In genomic region chr20:37941332-37941731, GRCh38 we compare ENCODE assay signal across 17 cellular contexts. TPM values are rescaled to one million over a fixed set of nuclear protein-coding genes. Genes with fewer than 3 reads are reported as not detected.
A peak's percentile ranks its signal among the peaks of the same experiment; 100 is the strongest.
DNase-seq lines count a peak whose midpoint lies in the region; ATAC-seq and TF ChIP-seq lines count a peak whose summit lies in the region.
"Had no signal": no experiment of that assay in that cellular context is flagged by ENCODE, and none has a peak within 500 bp of the region (broad histone marks: within the 10 kb centered on the region; RNA-seq: fewer than 3 reads in every experiment).

No MANE protein-coding gene starts in this region.

- H3K4me3 ChIP-seq in IMR-90 (ENCODE audit: insufficient read depth, low read depth, low read length): no peak overlapping the region
- H3K4me3 ChIP-seq in choroid plexus epithelial cell (ENCODE audit: low read depth, low read length): no peak overlapping the region
- H3K4me3 ChIP-seq in osteoblast (ENCODE audit: insufficient read depth, low read length): no peak overlapping the region
- no peak overlapping the region for H3K4me3 ChIP-seq in esophagus muscularis mucosa

- H3K9me1 ChIP-seq in IMR-90 (ENCODE audit: insufficient read depth, low read length): no peaks in the 10 kb centered on the region

- no peak overlapping the region for H2BK15ac ChIP-seq in IMR-90 (ENCODE audit: low read depth, low read length)

- H3K18ac ChIP-seq in IMR-90 (ENCODE audit: low read depth, low read length): no peak overlapping the region

- DNase-seq in DMS 273 (lab: John Stamatoyannopoulos, UW; ENCODE audit: unreplicated experiment): peak; percentile 38
- DNase-seq in DMS 273 treated with DMSO at 0.1 percent for 48 hours (lab: John Stamatoyannopoulos, UW): no peak
- no peak for DNase-seq in IMR-90
- DNase-seq in choroid plexus epithelial cell (ENCODE audit: low read depth): no peak
- peak; percentile 59 for DNase-seq in osteoblast (ENCODE audit: insufficient read length, low spot score, missing footprints)
- no peak for DNase-seq in esophagus muscularis mucosa (ENCODE audit: extremely low spot score)
- DNase-seq: activated CD4-positive, alpha-beta T cell treated with anti-CD3 and anti-CD28 coated beads for 4 hours; activated effector memory CD4-positive, alpha-beta T cell treated with anti-CD3 and anti-CD28 coated beads, Interleukin-2, amount 50 U/mL, for 16 hours; caudate nucleus; DND-41; kidney; natural killer cell; NCI-H1436 treated with DMSO at 0.1 percent for 48 hours; NK-92 treated with Interleukin-12 subunit alpha and Interleukin-12 subunit beta, amount 100 ng/mL, for 24 hours had no signal

- in situ Hi-C loops in IMR-90 (cut with MboI; ENCODE audit: low sequenced_read_pairs): no loop called here

- no peak overlapping the region for H3K56ac ChIP-seq in IMR-90 (ENCODE audit: extremely low read depth, insufficient read depth, low read length)

- ATAC-seq in IMR-90 (ENCODE audit: low read depth) (no peak), GM21526 (IDR thresholded peaks at IDR 0.05; ENCODE audit: low FRiP score, unreplicated experiment) (no peak), GM21515 (IDR thresholded peaks at IDR 0.05; ENCODE audit: unreplicated experiment) (no peak)
- ATAC-seq: natural killer cell had no signal

- H2AFZ ChIP-seq in IMR-90 (replicated peaks; ENCODE audit: low read length, poor library complexity): no peak overlapping the region
- no peak overlapping the region for H2AFZ ChIP-seq in osteoblast (ENCODE audit: low read length)

- H3K9me3 ChIP-seq in IMR-90 (ENCODE audit: control insufficient read depth, insufficient read depth, low read length) (no peaks in the 10 kb centered on the region), osteoblast (ENCODE audit: low read depth, low read length) (no peaks in the 10 kb centered on the region), esophagus muscularis mucosa (no peaks in the 10 kb centered on the region)

- POLR2A ChIA-PET in IMR-90 (lab: Charles Lee; ENCODE audit: unreplicated experiment): no interaction called here

- no peak overlapping the region for H3K9ac ChIP-seq in IMR-90 (ENCODE audit: low read depth, low read length)

- H3K36me3 ChIP-seq in IMR-90 (ENCODE audit: control insufficient read depth, insufficient read depth, low read length) (no peaks in the 10 kb centered on the region), osteoblast (ENCODE audit: insufficient read depth, low read length) (no peaks in the 10 kb centered on the region), esophagus muscularis mucosa (no peaks in the 10 kb centered on the region)

- H2BK20ac ChIP-seq in IMR-90 (ENCODE audit: low read depth, low read length): no peak overlapping the region

- H3K23ac ChIP-seq in IMR-90 (ENCODE audit: low read depth, low read length): no peak overlapping the region

- H3K14ac ChIP-seq in IMR-90 (replicated peaks; ENCODE audit: low read depth, low read length): no peak overlapping the region

- H4K20me1 ChIP-seq in IMR-90 (ENCODE audit: insufficient read depth, low read length): no peaks in the 10 kb centered on the region
- no peaks in the 10 kb centered on the region for H4K20me1 ChIP-seq in osteoblast (ENCODE audit: insufficient read depth, low read length)

- no peak overlapping the region for H2BK120ac ChIP-seq in IMR-90 (ENCODE audit: low read depth, low read length)

- H3K27me3 ChIP-seq in IMR-90 (ENCODE audit: control insufficient read depth, insufficient read depth, low read length) (peaks cover 15% of the 10 kb centered on the region; the same call in 1 of the 2 replicates), osteoblast (ENCODE audit: insufficient read depth, low read length) (peaks cover 3% of the 10 kb centered on the region), esophagus muscularis mucosa (no peaks in the 10 kb centered on the region)

- dilution Hi-C loops in IMR-90 (cut with HindIII; ENCODE audit: low sequenced_read_pairs, unreplicated experiment): no loop called here

- no peak for TF ChIP-seq RAD21 in IMR-90 (IDR thresholded peaks at IDR 0.05; ENCODE audit: low read length)

- no peak overlapping the region for H2BK5ac ChIP-seq in IMR-90 (ENCODE audit: low read depth, low read length, poor library complexity, severe bottlenecking)

- H3K27ac ChIP-seq in IMR-90 (ENCODE audit: insufficient read depth, low read length): no peak overlapping the region
- H3K27ac ChIP-seq in osteoblast (ENCODE audit: low read depth, low read length): no peak overlapping the region
- no peak overlapping the region for H3K27ac ChIP-seq in esophagus muscularis mucosa (replicated peaks in 1 of 4)
- H3K27ac ChIP-seq: 22Rv1 had no signal

- H2AK5ac ChIP-seq in IMR-90 (ENCODE audit: low read depth, low read length): no peak overlapping the region

- H3K4me1 ChIP-seq in IMR-90 (ENCODE audit: control insufficient read depth, insufficient read depth, low read length): no peaks in the 10 kb centered on the region
- no peaks in the 10 kb centered on the region for H3K4me1 ChIP-seq in osteoblast (ENCODE audit: insufficient read depth, low read length)
- H3K4me1 ChIP-seq in esophagus muscularis mucosa: no peaks in the 10 kb centered on the region

- H4K91ac ChIP-seq in IMR-90 (ENCODE audit: insufficient read depth, low read depth, low read length): no peak overlapping the region

- TF ChIP-seq EP300 in esophagus muscularis mucosa (IDR thresholded peaks at IDR 0.05): no peak

- no peak overlapping the region for H4K5ac ChIP-seq in IMR-90 (ENCODE audit: low read depth, low read length)

- TF ChIP-seq CTCF in IMR-90 (conservative IDR thresholded peaks at IDR 0.05; ENCODE audit: low read depth, low read length) (peak; percentile 17; the same call in 1 of the 2 replicates), choroid plexus epithelial cell (conservative IDR thresholded peaks at IDR 0.05; ENCODE audit: low read depth, low read length) (peak; percentile 38), osteoblast (IDR thresholded peaks at IDR 0.05; ENCODE audit: extremely low read depth, low read depth, low read length) (no peak), esophagus muscularis mucosa (IDR thresholded peaks at IDR 0.05) (no peak)

- no peaks in the 10 kb centered on the region for H3K79me2 ChIP-seq in osteoblast (ENCODE audit: insufficient read depth, low read length)

- H3K4me2 ChIP-seq in IMR-90 (ENCODE audit: low read depth, low read length) (no peak overlapping the region), osteoblast (ENCODE audit: insufficient read depth, low read length) (no peak overlapping the region)

- WGBS in IMR-90 (ENCODE audit: extremely low coverage in 2 of 2, insufficient read length in 1 of 2), 2 experiments: 63% methylated on average over 4 of the region's 8 CpGs; no CpG with 5 or more reads in 1 of the 2 experiments
- WGBS in esophagus muscularis mucosa: 70% methylated on average over 8 of the region's 8 CpGs

- CTCF ChIA-PET in IMR-90 (lab: Yijun Ruan, JAX): no interaction called here

- no peak overlapping the region for H2AK9ac ChIP-seq in IMR-90 (replicated peaks; ENCODE audit: low read depth, low read length, poor library complexity)

- H4K8ac ChIP-seq in IMR-90 (ENCODE audit: low read depth in 2 of 2, low read length in 2 of 2): no peak overlapping the region

- TF ChIP-seq POLR2A in IMR-90 (IDR thresholded peaks at IDR 0.05; ENCODE audit: low read depth, low read length): no peak
- TF ChIP-seq POLR2A in esophagus muscularis mucosa (IDR thresholded peaks at IDR 0.05; ENCODE audit: low read depth): no peak

- no TSS peak for BruUV-seq in IMR-90 (replicated peaks; lab: Mats Ljungman, UMichigan)

- H3K4ac ChIP-seq in IMR-90 (ENCODE audit: low read depth, low read length): no peak overlapping the region

- intact Hi-C loops in IMR-90 (cut with micrococcal nuclease): no loop called here
- intact Hi-C loops in esophagus muscularis mucosa (cut with DNase I): no loop called here

- no peaks in the 10 kb centered on the region for H3K79me1 ChIP-seq in IMR-90 (ENCODE audit: low read depth in 1 of 2, low read length in 2 of 2)

TF ChIP-seq in IMR-90, 13 proteins besides CTCF, POLR2A, EP300 and RAD21:
- no peak for TF ChIP-seq CEBPB (IDR thresholded peaks at IDR 0.05; ENCODE audit: low read depth, low read length)

RNA-seq across cellular contexts. Expression of gene VSTM2L, which starts 38.4 kb away (rescaled TPM):
- total RNA-seq in IMR-90 (2012; rRNA removed) (under 0.01 and 0.18 TPM in 2 replicates), osteoblast (2.5 and 2.9 TPM in 2 replicates), esophagus muscularis mucosa (10 to 100 TPM in 2 of 4 donors, 1 to 10 TPM in 2; 7.5 to 11.7 (median 10.1) TPM)
- 0.19 and 0.57 TPM in 2 replicates for polyA plus RNA-seq in IMR-90 (2012; rRNA removed)
- 0.41 and 0.70 TPM in 2 replicates for polyA plus RNA-seq in IMR-90 (2012; cell fraction: cytosol; rRNA removed)
- 0.18 and 0.34 TPM in 2 replicates for polyA plus RNA-seq in IMR-90 (2012; cell fraction: nucleus; rRNA removed; ENCODE audit: low replicate concordance)

Comparison
In these comparisons a context has a peak if more than half of its experiments do, and no peak if none do; other contexts are left out.
1. DNase-seq: peak in DMS 273 (single experiment) and osteoblast (single experiment); none in DMS 273 treated with DMSO at 0.1 percent for 48 hours (single experiment), IMR-90 (single experiment), choroid plexus epithelial cell (single experiment) and esophagus muscularis mucosa (single experiment).
2. CTCF ChIP-seq: peak in IMR-90 (single experiment) and choroid plexus epithelial cell (single experiment); none in osteoblast (single experiment) and esophagus muscularis mucosa (0 of 3).